ENCODE assay signal across 1 cellular context in the genomic region with DNA sequence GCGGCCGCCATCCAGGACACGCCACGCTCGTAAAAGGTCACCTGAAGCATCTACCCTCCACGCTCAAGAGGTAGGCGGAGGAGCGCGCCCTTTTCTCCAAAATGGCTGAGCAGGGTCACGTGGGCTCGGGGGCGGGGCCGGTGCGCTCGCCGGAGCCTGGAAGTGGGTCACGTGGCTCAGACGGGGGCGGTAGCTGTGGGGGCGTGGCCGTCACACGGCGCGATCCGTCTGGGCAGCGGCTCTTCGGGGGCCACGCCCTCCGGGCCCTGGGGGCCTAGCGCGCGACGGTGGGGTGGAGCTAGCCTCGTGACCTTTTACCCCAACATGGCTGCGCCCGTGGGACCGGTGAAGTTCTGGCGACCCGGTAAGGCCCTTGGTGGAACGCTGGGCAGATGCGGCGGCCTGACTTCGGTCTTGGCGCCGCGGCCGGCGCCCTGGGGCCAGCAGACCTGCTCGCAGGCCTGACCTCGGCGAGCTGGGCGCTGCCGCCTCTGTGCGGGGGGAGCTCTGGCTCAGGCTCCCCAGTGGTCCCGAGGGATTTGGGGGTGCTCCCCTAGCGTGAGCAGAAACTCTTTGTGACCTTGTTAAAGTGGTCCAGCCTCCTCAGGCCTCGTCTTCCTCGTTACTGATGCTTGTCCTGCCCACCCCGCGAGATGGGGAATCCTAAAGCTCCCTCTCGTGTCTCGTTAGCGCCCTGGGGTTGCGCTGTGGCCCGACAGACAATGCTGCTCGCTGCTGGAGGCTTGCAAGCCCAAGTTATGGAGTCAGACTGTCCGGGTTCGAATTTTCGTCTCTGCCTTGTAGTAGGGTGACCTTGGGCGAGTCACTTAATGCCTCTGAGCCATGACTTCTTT.
A peak's percentile ranks its signal among the peaks of the same experiment; 100 is the strongest.
TF ChIP-seq lines count a peak whose summit lies in the region.

A gene with protein sequence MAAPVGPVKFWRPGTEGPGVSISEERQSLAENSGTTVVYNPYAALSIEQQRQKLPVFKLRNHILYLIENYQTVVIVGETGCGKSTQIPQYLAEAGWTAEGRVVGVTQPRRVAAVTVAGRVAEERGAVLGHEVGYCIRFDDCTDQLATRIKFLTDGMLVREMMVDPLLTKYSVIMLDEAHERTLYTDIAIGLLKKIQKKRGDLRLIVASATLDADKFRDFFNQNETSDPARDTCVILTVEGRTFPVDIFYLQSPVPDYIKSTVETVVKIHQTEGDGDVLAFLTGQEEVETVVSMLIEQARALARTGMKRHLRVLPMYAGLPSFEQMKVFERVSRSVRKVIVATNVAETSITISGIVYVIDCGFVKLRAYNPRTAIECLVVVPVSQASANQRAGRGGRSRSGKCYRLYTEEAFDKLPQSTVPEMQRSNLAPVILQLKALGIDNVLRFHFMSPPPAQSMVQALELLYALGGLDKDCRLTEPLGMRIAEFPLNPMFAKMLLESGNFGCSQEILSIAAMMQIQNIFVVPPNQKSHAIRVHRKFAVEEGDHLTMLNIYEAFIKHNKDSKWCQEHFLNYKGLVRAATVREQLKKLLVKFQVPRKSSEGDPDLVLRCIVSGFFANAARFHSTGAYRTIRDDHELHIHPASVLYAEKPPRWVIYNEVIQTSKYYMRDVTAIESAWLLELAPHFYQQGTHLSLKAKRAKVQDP (plus strand): TSS at position 301 of the 854 bp plus-strand sequence. CDS start 24 bp downstream, at position 325.

TF ChIP-seq in A549, 52 proteins besides CTCF, POLR2A, EP300 and RAD21 (continued from another document):
- TF ChIP-seq, protein P1, sequence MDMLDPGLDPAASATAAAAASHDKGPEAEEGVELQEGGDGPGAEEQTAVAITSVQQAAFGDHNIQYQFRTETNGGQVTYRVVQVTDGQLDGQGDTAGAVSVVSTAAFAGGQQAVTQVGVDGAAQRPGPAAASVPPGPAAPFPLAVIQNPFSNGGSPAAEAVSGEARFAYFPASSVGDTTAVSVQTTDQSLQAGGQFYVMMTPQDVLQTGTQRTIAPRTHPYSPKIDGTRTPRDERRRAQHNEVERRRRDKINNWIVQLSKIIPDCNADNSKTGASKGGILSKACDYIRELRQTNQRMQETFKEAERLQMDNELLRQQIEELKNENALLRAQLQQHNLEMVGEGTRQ (IDR thresholded peaks at IDR 0.05): peak; percentile 100
- no peak for TF ChIP-seq JUNB (IDR thresholded peaks at IDR 0.05)
- no peak for TF ChIP-seq FOSB (CRISPR knock-in tag; IDR thresholded peaks at IDR 0.05)
- TF ChIP-seq TP53 (CRISPR knock-in tag; IDR thresholded peaks at IDR 0.05): no peak
- no peak for TF ChIP-seq CHD4 (IDR thresholded peaks at IDR 0.05; ENCODE audit: borderline replicate concordance)
- peak; percentile 92 for TF ChIP-seq KDM5A (IDR thresholded peaks at IDR 0.05)
- no peak for TF ChIP-seq BHLHE40 (IDR thresholded peaks at IDR 0.05; ENCODE audit: low read depth, low read length)
- peak; percentile 71; the same call in 1 of the 2 replicates for TF ChIP-seq PHF8 (IDR thresholded peaks at IDR 0.05; ENCODE audit: borderline replicate concordance, low read depth)
- TF ChIP-seq, protein P2, sequence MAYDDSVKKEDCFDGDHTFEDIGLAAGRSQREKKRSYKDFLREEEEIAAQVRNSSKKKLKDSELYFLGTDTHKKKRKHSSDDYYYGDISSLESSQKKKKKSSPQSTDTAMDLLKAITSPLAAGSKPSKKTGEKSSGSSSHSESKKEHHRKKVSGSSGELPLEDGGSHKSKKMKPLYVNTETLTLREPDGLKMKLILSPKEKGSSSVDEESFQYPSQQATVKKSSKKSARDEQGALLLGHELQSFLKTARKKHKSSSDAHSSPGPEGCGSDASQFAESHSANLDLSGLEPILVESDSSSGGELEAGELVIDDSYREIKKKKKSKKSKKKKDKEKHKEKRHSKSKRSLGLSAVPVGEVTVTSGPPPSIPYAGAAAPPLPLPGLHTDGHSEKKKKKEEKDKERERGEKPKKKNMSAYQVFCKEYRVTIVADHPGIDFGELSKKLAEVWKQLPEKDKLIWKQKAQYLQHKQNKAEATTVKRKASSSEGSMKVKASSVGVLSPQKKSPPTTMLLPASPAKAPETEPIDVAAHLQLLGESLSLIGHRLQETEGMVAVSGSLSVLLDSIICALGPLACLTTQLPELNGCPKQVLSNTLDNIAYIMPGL (CRISPR knock-in tag; IDR thresholded peaks at IDR 0.05; ENCODE audit: borderline replicate concordance): no peak
- no peak for TF ChIP-seq RARB (CRISPR knock-in tag; IDR thresholded peaks at IDR 0.05)
- no peak for TF ChIP-seq CEBPB (IDR thresholded peaks at IDR 0.05)
- TF ChIP-seq JUN (IDR thresholded peaks at IDR 0.05): peak; percentile 64 to 80; a peak in 4 of 5 replicates
- no peak for TF ChIP-seq GATA3 (IDR thresholded peaks at IDR 0.05; ENCODE audit: borderline replicate concordance)
- no peak for TF ChIP-seq NFE2L2 (conservative IDR thresholded peaks at IDR 0.05; ENCODE audit: low read length)
- TF ChIP-seq, protein P3, sequence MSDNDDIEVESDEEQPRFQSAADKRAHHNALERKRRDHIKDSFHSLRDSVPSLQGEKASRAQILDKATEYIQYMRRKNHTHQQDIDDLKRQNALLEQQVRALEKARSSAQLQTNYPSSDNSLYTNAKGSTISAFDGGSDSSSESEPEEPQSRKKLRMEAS (IDR thresholded peaks at IDR 0.05): peak; percentile 94
- TF ChIP-seq, protein P4, sequence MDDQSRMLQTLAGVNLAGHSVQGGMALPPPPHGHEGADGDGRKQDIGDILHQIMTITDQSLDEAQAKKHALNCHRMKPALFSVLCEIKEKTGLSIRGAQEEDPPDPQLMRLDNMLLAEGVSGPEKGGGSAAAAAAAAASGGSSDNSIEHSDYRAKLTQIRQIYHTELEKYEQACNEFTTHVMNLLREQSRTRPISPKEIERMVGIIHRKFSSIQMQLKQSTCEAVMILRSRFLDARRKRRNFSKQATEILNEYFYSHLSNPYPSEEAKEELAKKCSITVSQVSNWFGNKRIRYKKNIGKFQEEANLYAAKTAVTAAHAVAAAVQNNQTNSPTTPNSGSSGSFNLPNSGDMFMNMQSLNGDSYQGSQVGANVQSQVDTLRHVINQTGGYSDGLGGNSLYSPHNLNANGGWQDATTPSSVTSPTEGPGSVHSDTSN (IDR thresholded peaks at IDR 0.05): no peak
- no peak for TF ChIP-seq CBX2 (IDR thresholded peaks at IDR 0.05; ENCODE audit: borderline replicate concordance, low read depth)
